In the genomic region with DNA sequence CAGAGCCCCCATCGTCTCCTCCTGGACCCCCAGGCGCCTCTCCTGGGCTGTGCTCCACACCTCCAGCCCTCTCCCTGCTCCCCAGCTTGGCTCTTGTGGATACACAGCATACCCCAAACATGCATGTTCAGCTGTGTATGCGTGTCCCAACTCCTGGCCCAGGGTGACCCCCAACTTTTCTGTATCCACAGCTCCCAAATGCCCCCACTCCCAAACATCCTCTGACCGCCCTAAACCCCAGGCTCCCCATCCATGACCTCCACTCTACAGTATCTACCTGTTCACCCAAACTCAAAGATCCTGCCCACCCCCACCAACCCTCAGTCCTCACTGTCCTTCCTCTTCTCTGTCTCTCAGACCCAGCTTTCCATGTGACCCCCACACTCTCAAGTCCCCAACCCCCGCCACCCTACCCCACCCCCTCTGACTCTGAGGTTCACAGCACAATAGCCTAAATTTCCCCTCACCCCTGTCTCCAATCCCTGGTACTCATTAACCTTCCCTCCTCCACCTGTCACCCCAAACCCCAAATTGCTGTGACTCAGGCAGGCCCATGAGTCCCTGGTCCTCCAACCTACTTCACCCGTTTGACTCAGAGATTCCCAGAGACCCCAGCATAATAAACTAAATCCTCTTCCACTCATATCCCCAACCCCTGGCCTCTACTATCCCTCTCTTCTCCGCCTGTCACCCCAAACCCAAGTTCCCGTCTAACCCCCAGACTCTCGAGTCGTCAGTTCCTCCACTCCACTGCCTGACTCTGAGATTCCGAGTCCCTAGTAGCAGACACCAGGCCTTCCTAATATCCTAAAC, we compare ENCODE assay signal across 8 cellular contexts. TPM values are rescaled to one million over a fixed set of nuclear protein-coding genes. Genes with fewer than 3 reads are reported as not detected.
DNase-seq lines count a peak whose midpoint lies in the region; ATAC-seq and TF ChIP-seq lines count a peak whose summit lies in the region.

No MANE protein-coding gene starts in this region.

- H2AK5ac ChIP-seq in mesendoderm (ENCODE audit: low read length): no peak overlapping the region

- no peak for DNase-seq in cardiac muscle cell (ENCODE audit: low read depth in 1 of 2, low spot score in 1 of 2)
- DNase-seq in cardiac septum (ENCODE audit: low spot score): no peak
- DNase-seq in MCF 10A (ENCODE audit: unreplicated experiment): no peak
- DNase-seq in mesendoderm: no peak
- DNase-seq in effector CD8-positive, alpha-beta T cell (lab: John Stamatoyannopoulos, UW): no peak
- no peak for DNase-seq in NCI-H82 (lab: John Stamatoyannopoulos, UW)

- H3K56ac ChIP-seq in mesendoderm (ENCODE audit: low read length): peak overlapping the region; percentile 100

- H3K9me3 Mint-ChIP-seq in MCF 10A (ENCODE audit: unreplicated experiment): no peaks in the 10 kb centered on the region

- H3K4me1 ChIP-seq in cardiac muscle cell (ENCODE audit: low read depth): peaks cover 30% of the 10 kb centered on the region
- H3K4me1 ChIP-seq in mesendoderm (ENCODE audit: control insufficient read depth, low read depth, low read length): peaks cover 9% of the 10 kb centered on the region
- no peaks in the 10 kb centered on the region for H3K4me1 ChIP-seq in urinary bladder (ENCODE audit: insufficient read depth)

- peak overlapping the region; percentile 35 for H2BK5ac ChIP-seq in mesendoderm (ENCODE audit: low read length)

- no peaks in the 10 kb centered on the region for H3K27me3 ChIP-seq in cardiac muscle cell
- no peaks in the 10 kb centered on the region for H3K27me3 ChIP-seq in mesendoderm (ENCODE audit: insufficient read depth, low read length, poor library complexity)

- peaks cover 5% of the 10 kb centered on the region for H3K79me1 ChIP-seq in mesendoderm (ENCODE audit: low read length)

- peak overlapping the region; percentile 99 for H3K27ac Mint-ChIP-seq in MCF 10A (ENCODE audit: low read depth, unreplicated experiment)

- POLR2A ChIA-PET in MCF 10A (lab: Yijun Ruan, JAX): interaction anchor here (0.8 to 7.2 kb wide), 10 partner anchors 8 to 196 kb away, joined by 3 to 77 read pairs (median 4); partner anchors contain the start of genes TRIM28 and ZBTB45

- H3K36me3 Mint-ChIP-seq in MCF 10A (ENCODE audit: insufficient read depth, unreplicated experiment): peaks cover 77% of the 10 kb centered on the region

- no peak overlapping the region for H2BK15ac ChIP-seq in mesendoderm (replicated peaks; ENCODE audit: low read depth)

- peaks cover 21% of the 10 kb centered on the region for H3K79me2 ChIP-seq in mesendoderm (ENCODE audit: control insufficient read depth, insufficient read depth, low read length)

- H3K4me3 ChIP-seq in cardiac muscle cell: peak overlapping the region; percentile 56
- peak overlapping the region; percentile 89 for H3K4me3 ChIP-seq in mesendoderm (ENCODE audit: low read length)
- peak overlapping the region; percentile 71 for H3K4me3 ChIP-seq in urinary bladder (ENCODE audit: low read depth, low read length)

- H3K9me3 ChIP-seq in cardiac muscle cell (ENCODE audit: low read depth): no peaks in the 10 kb centered on the region

- H3K9ac ChIP-seq in mesendoderm (ENCODE audit: low read length): peak overlapping the region; percentile 97

- TF ChIP-seq CTCF in cardiac muscle cell (IDR thresholded peaks at IDR 0.05; ENCODE audit: low read depth, low read length): no peak
- TF ChIP-seq CTCF in MCF 10A (IDR thresholded peaks at IDR 0.05; ENCODE audit: unreplicated experiment): no peak

- intact Hi-C loops in cardiac septum (cut with DNase I) (no loop called here), MCF 10A (cut with micrococcal nuclease) (loop anchor here (2.0 kb wide), 1 partner anchor 15 kb away; the partner anchor contains the start of gene MZF1)

- H3K23ac ChIP-seq in mesendoderm (ENCODE audit: low read length): peak overlapping the region; percentile 97

- BruUV-seq in MCF 10A (replicated peaks; lab: Mats Ljungman, UMichigan): no TSS peak

- H3K27ac ChIP-seq in cardiac muscle cell (peak overlapping the region; percentile 99), mesendoderm (ENCODE audit: low read depth, low read length) (peak overlapping the region; percentile 100), urinary bladder (ENCODE audit: low read depth) (peak overlapping the region; percentile 93)

- peaks cover 9% of the 10 kb centered on the region for H3K36me3 ChIP-seq in cardiac muscle cell
- H3K36me3 ChIP-seq in mesendoderm (ENCODE audit: control insufficient read depth, insufficient read depth, low read length): peaks cover 2% of the 10 kb centered on the region
- no peaks in the 10 kb centered on the region for H3K36me3 ChIP-seq in urinary bladder (ENCODE audit: insufficient read depth)

- H4K5ac ChIP-seq in mesendoderm (ENCODE audit: low read length): no peak overlapping the region

- no peak overlapping the region for H4K8ac ChIP-seq in mesendoderm (ENCODE audit: low read depth, low read length)

- H3K4me1 Mint-ChIP-seq in MCF 10A (ENCODE audit: insufficient read depth, unreplicated experiment): peaks cover 40% of the 10 kb centered on the region

- no peaks in the 10 kb centered on the region for H3K27me3 Mint-ChIP-seq in MCF 10A (ENCODE audit: insufficient read depth, unreplicated experiment)

- H3K4ac ChIP-seq in mesendoderm (ENCODE audit: low read depth, low read length): peak overlapping the region; percentile 88

- ATAC-seq in GM21423 (IDR thresholded peaks at IDR 0.05; ENCODE audit: unreplicated experiment): no peak

- no peak overlapping the region for H3K18ac ChIP-seq in mesendoderm (ENCODE audit: low read length)

- WGBS in mesendoderm (ENCODE audit: extremely low coverage, insufficient coverage, low lambda C conversion rate): no CpG with 5 or more reads among the region's 11 CpGs
- 31% methylated on average over 11 of the region's 11 CpGs for WGBS in urinary bladder

- no peak overlapping the region for H2BK120ac ChIP-seq in mesendoderm (ENCODE audit: low read depth, low read length)

- H3K4me2 ChIP-seq in mesendoderm (ENCODE audit: low read length): peak overlapping the region; percentile 42

- peak overlapping the region; percentile 98 for H3K4me3 Mint-ChIP-seq in MCF 10A (ENCODE audit: unreplicated experiment)

- CTCF ChIA-PET in MCF 10A (lab: Yijun Ruan, JAX): interaction anchor here (0.6 to 1.1 kb wide), 2 partner anchors 9 to 43 kb away, joined by 3 to 5 read pairs; no protein-coding TSS in a partner anchor

RNA-seq across cellular contexts. Expression of gene UBE2M, which starts 1.0 kb away (rescaled TPM):
- 70.8 and 79.0 TPM in 2 replicates for total RNA-seq in cardiac muscle cell
- polyA plus RNA-seq in cardiac muscle cell: 169 and 177 TPM in 2 replicates
- total RNA-seq in cardiac septum: 111 TPM
- total RNA-seq in MCF 10A (2022): 149 and 158 TPM in 2 replicates
- 86.4 TPM for polyA plus RNA-seq in mesendoderm (2013, experiment 1 of 2)
- polyA plus RNA-seq in mesendoderm (2013, experiment 2 of 2): 88.0 TPM
- total RNA-seq in urinary bladder: 31.0 TPM
- 69.3 TPM for polyA plus RNA-seq in urinary bladder

RNA-seq across cellular contexts. Expression of gene CHMP2A, which starts 2.6 kb away (rescaled TPM):
- total RNA-seq in cardiac muscle cell (223 and 265 TPM in 2 replicates), cardiac septum (138 TPM), MCF 10A (2022) (154 and 184 TPM in 2 replicates), urinary bladder (38.4 TPM)
- polyA plus RNA-seq in cardiac muscle cell (247 and 319 TPM in 2 replicates), urinary bladder (212 TPM)
- polyA plus RNA-seq in mesendoderm (2013, experiment 1 of 2): 60.0 TPM
- polyA plus RNA-seq in mesendoderm (2013, experiment 2 of 2): 58.5 TPM

RNA-seq across cellular contexts. Expression of gene TRIM28, which starts 13.6 kb away (rescaled TPM):
- total RNA-seq in cardiac muscle cell (563 and 650 TPM in 2 replicates), cardiac septum (140 TPM), MCF 10A (2022) (236 and 290 TPM in 2 replicates), urinary bladder (177 TPM)
- polyA plus RNA-seq in cardiac muscle cell (303 and 343 TPM in 2 replicates), urinary bladder (282 TPM)
- polyA plus RNA-seq in mesendoderm (2013, experiment 1 of 2): 1,044 TPM
- polyA plus RNA-seq in mesendoderm (2013, experiment 2 of 2): 1,033 TPM

RNA-seq across cellular contexts. Expression of gene MZF1, which starts 15.7 kb away (rescaled TPM):
- total RNA-seq in cardiac muscle cell (51.1 TPM in 2 replicates), cardiac septum (12.4 TPM), MCF 10A (2022) (50.7 and 51.9 TPM in 2 replicates), urinary bladder (12.4 TPM)
- polyA plus RNA-seq in cardiac muscle cell (25.1 and 34.7 TPM in 2 replicates), urinary bladder (22.1 TPM)
- polyA plus RNA-seq in mesendoderm (2013, experiment 1 of 2): 6.5 TPM
- 6.3 TPM for polyA plus RNA-seq in mesendoderm (2013, experiment 2 of 2)

RNA-seq across cellular contexts. Expression of gene ZBTB45, which starts 37.8 kb away (rescaled TPM):
- 22.8 and 26.3 TPM in 2 replicates for total RNA-seq in cardiac muscle cell
- 29.4 and 34.6 TPM in 2 replicates for polyA plus RNA-seq in cardiac muscle cell
- total RNA-seq in cardiac septum: 13.8 TPM
- 12.8 and 15.0 TPM in 2 replicates for total RNA-seq in MCF 10A (2022)
- 13.0 TPM for polyA plus RNA-seq in mesendoderm (2013, experiment 1 of 2)
- 12.6 TPM for polyA plus RNA-seq in mesendoderm (2013, experiment 2 of 2)
- 3.3 TPM for total RNA-seq in urinary bladder
- 18.4 TPM for polyA plus RNA-seq in urinary bladder
